In the genomic region with DNA sequence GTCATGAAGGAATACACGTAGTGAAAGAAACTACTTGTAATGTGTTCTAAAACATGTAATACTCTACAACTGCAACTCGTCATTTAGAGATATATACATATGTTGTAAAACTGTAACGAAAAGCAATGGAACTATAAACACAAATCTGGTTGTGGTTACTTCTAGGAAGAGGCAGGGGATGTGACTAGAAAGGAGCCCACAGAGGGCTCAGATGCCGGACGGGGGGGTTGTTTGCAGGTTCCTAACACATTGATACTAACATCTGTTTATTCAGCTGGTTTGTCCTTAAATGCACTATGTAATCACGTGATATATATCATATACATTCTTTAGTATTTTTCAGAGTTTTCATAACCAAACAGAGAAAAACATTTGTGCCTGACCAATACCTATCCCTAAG, we compare ENCODE assay signal across 29 cellular contexts. TPM values are rescaled to one million over a fixed set of nuclear protein-coding genes. Genes with fewer than 3 reads are reported as not detected.
A peak's percentile ranks its signal among the peaks of the same experiment; 100 is the strongest.
DNase-seq lines count a peak whose midpoint lies in the region; ATAC-seq, FAIRE-seq and TF ChIP-seq lines count a peak whose summit lies in the region.
"Had no signal": no experiment of that assay in that cellular context is flagged by ENCODE, and none has a peak within 500 bp of the region (broad histone marks: within the 10 kb centered on the region; RNA-seq: fewer than 3 reads in every experiment).

No MANE protein-coding gene starts in this region.

- H3K9me3 ChIP-seq in esophagus muscularis mucosa, result peaks cover 0 to 13% (median 7%) of the 10 kb centered on the region in 4 donors
- H3K9me3 ChIP-seq: Caco-2 had no signal

- no peak for TF ChIP-seq POLR2A in esophagus muscularis mucosa (IDR thresholded peaks at IDR 0.05; ENCODE audit: low read depth)

- no peak overlapping the region for H3K4me3 Mint-ChIP-seq in activated naive CD4-positive, alpha-beta T cell treated with anti-CD3 and anti-CD28 coated beads, Interleukin-2, amount 50 U/mL, for 24 hours
- H3K4me3 Mint-ChIP-seq: B cell; CD4-positive, alpha-beta T cell; CD8-positive, alpha-beta T cell had no signal

- H3K27me3 Mint-ChIP-seq in activated naive CD4-positive, alpha-beta T cell treated with anti-CD3 and anti-CD28 coated beads, Interleukin-2, amount 50 U/mL, for 24 hours, result peaks cover 15% of the 10 kb centered on the region
- H3K27me3 Mint-ChIP-seq: B cell had no signal

- H3K4me1 Mint-ChIP-seq in activated naive CD4-positive, alpha-beta T cell treated with anti-CD3 and anti-CD28 coated beads, Interleukin-2, amount 50 U/mL, for 24 hours, result no peaks in the 10 kb centered on the region
- H3K4me1 Mint-ChIP-seq: B cell had no signal

- H3K27ac ChIP-seq in esophagus muscularis mucosa (replicated peaks in 1 of 4), result no peak overlapping the region
- H3K27ac ChIP-seq: 22Rv1; BLaER1 treated with 17β-estradiol and CSF1 and Interleukin-3, amounts not matched to agents 10 nM and 100 nM; C4-2B had no signal

- TF ChIP-seq CTCF in D721Med (IDR thresholded peaks at IDR 0.05; ENCODE audit: insufficient read depth, missing control alignments) (no peak), esophagus muscularis mucosa (IDR thresholded peaks at IDR 0.05) (no peak)

- intact Hi-C loops in esophagus muscularis mucosa (cut with DNase I), result no loop called here

- 64% methylated on average over 6 of the region's 6 CpGs for WGBS in esophagus muscularis mucosa

- H3K36me3 ChIP-seq in esophagus muscularis mucosa, result no peaks in the 10 kb centered on the region
- H3K36me3 ChIP-seq: BLaER1 treated with 17β-estradiol and CSF1 and Interleukin-3, amounts not matched to agents 10 nM and 100 nM had no signal

- peak overlapping the region; percentile 23 for H3K27ac Mint-ChIP-seq in activated naive CD4-positive, alpha-beta T cell treated with anti-CD3 and anti-CD28 coated beads, Interleukin-2, amount 50 U/mL, for 24 hours
- H3K27ac Mint-ChIP-seq in activated naive CD4-positive, alpha-beta T cell treated with anti-CD3 and anti-CD28 coated beads, Interleukin-2, amount 50 U/mL, for 72 hours, result no peak overlapping the region
- H3K27ac Mint-ChIP-seq: B cell; CD4-positive, alpha-beta T cell; CD8-positive, alpha-beta T cell had no signal

- H3K9me3 Mint-ChIP-seq in activated naive CD4-positive, alpha-beta T cell treated with anti-CD3 and anti-CD28 coated beads, Interleukin-2, amount 50 U/mL, for 24 hours, result peaks cover 30% of the 10 kb centered on the region
- H3K9me3 Mint-ChIP-seq in activated naive CD4-positive, alpha-beta T cell treated with anti-CD3 and anti-CD28 coated beads, Interleukin-2, amount 50 U/mL, for 72 hours, result peaks cover 37 to 41% of the 10 kb centered on the region in 2 donors

- DNase-seq in activated naive CD4-positive, alpha-beta T cell treated with anti-CD3 and anti-CD28 coated beads, Interleukin-2, amount 50 U/mL, for 72 hours (ENCODE audit: low spot score in 2 of 2), result no peak
- DNase-seq in D721Med (ENCODE audit: insufficient read length, low spot score), result no peak
- peak; percentile 68 for DNase-seq in esophagus muscularis mucosa (ENCODE audit: extremely low spot score)
- DNase-seq in T-helper 9 cell, result no peak
- DNase-seq: AML-193; Caco-2; Calu3; CD4-positive, alpha-beta T cell; CD8-positive, alpha-beta T cell; DMS 273 treated with DMSO at 0.1 percent for 48 hours; DMS153; DMS53; DMS79; DND-41; EL; GDM1 had no signal

- peaks cover 5% of the 10 kb centered on the region for H3K36me3 Mint-ChIP-seq in activated naive CD4-positive, alpha-beta T cell treated with anti-CD3 and anti-CD28 coated beads, Interleukin-2, amount 50 U/mL, for 24 hours
- H3K36me3 Mint-ChIP-seq in activated naive CD4-positive, alpha-beta T cell treated with anti-CD3 and anti-CD28 coated beads, Interleukin-2, amount 50 U/mL, for 72 hours, result peaks cover 27 to 33% of the 10 kb centered on the region in 2 donors
- H3K36me3 Mint-ChIP-seq: CD8-positive, alpha-beta T cell had no signal

- H3K4me1 ChIP-seq in esophagus muscularis mucosa, result no peaks in the 10 kb centered on the region
- H3K4me1 ChIP-seq: BLaER1 treated with 17β-estradiol and CSF1 and Interleukin-3, amounts not matched to agents 10 nM and 100 nM; Caco-2 had no signal

- H3K4me3 ChIP-seq in esophagus muscularis mucosa, result no peak overlapping the region
- H3K4me3 ChIP-seq: BLaER1 treated with 17β-estradiol and CSF1 and Interleukin-3, amounts not matched to agents 10 nM and 100 nM; GM12878 had no signal

- ATAC-seq in activated naive CD4-positive, alpha-beta T cell treated with anti-CD3 and anti-CD28 coated beads, Interleukin-2, amount 50 U/mL, for 72 hours, result no peak
- ATAC-seq in HG03095 (IDR thresholded peaks at IDR 0.05; ENCODE audit: unreplicated experiment), result no peak
- ATAC-seq: CD8-positive, alpha-beta T cell; GM12878 had no signal

- no peak for TF ChIP-seq EP300 in esophagus muscularis mucosa (IDR thresholded peaks at IDR 0.05)

- no peaks in the 10 kb centered on the region for H3K27me3 ChIP-seq in esophagus muscularis mucosa
- H3K27me3 ChIP-seq: BLaER1 treated with 17β-estradiol and CSF1 and Interleukin-3, amounts not matched to agents 10 nM and 100 nM had no signal

- FAIRE-seq in A204.1 (lab: Jason Lieb, UNC), result peak; percentile 19
- peak; percentile 46 for FAIRE-seq in D721Med (lab: Jason Lieb, UNC)
- FAIRE-seq: GM12878, GM12892, GM18507 had no signal

RNA-seq across cellular contexts. Expression of a gene that starts 16.1 kb away (rescaled TPM):
- not detected for total RNA-seq in activated naive CD4-positive, alpha-beta T cell treated with anti-CD3 and anti-CD28 coated beads, Interleukin-2, amount 50 U/mL, for 72 hours
- total RNA-seq in esophagus muscularis mucosa, result not detected
- total RNA-seq: A172; B cell; Caco-2; Calu3; CD4-positive, alpha-beta T cell; CD8-positive, alpha-beta T cell; Daoy; G401; GM12878 had no signal
